16 cellular contexts compared by ENCODE assay signal in the genomic region with DNA sequence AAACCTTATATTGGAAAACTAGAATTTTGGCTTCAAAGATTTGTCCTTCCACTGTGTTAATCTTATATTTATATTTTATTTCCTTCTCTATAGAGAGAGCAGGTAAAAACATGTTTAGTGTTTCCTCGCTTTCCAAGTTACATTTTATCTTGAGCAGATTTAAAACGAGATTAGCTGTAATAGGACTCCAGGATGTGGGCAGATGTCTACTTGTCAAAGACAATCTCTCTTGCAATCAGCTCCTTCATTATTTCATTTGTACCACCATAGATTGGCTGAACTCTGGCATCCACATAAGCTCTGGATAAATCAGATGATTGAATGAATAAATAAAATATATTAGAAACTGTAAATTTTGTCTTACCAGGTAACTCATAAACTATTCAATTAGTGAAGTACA.
"Had no signal": no experiment of that assay in that cellular context is flagged by ENCODE, and none has a peak within 500 bp of the region (broad histone marks: within the 10 kb centered on the region; RNA-seq: fewer than 3 reads in every experiment).

No MANE protein-coding gene starts in this region.

- ATAC-seq: activated CD4-positive, alpha-beta T cell treated with anti-CD3 and anti-CD28 coated beads for 36 hours; activated T-cell treated with anti-CD3 and anti-CD28 coated beads, Interleukin-2, amount 50 U/mL, for 72 hours; esophagus mucosa; natural killer cell treated with Interleukin-12 subunit alpha and Interleukin-12 subunit beta and Interleukin-15 and Interleukin-18, amount 100 ng/mL, for 72 hours; stimulated activated naive CD8-positive, alpha-beta T cell treated with anti-CD3 and anti-CD28 coated beads, Interleukin-15, Interleukin-2, amounts not matched to agents 100 U/mL and 50 U/mL, for 24 hours had no signal

- H3K4me3 ChIP-seq: breast epithelium, dorsolateral prefrontal cortex, sigmoid colon, suprapubic skin, upper lobe of right lung had no signal

- H3K36me3 ChIP-seq: breast epithelium, sigmoid colon, suprapubic skin, upper lobe of right lung had no signal

- DNase-seq: activated CD4-positive, alpha-beta memory T cell treated with anti-CD3 and anti-CD28 coated beads, Interleukin-2, amount 10 ng/mL, durations not matched to agents 7 days and 5 days; activated CD4-positive, alpha-beta T cell treated with anti-CD3 and anti-CD28 coated beads for 36 hours; activated gamma-delta T cell treated with Interleukin-2 at 50 U/mL for 16 hours; activated naive CD8-positive, alpha-beta T cell treated with anti-CD3 and anti-CD28 coated beads for 36 hours; activated T-cell treated with anti-CD3 and anti-CD28 coated beads, Interleukin-2, amount 50 U/mL, for 72 hours; anterior cingulate cortex; dorsolateral prefrontal cortex; glutamatergic neuron; sigmoid colon; stimulated activated CD4-positive, alpha-beta T cell treated with anti-CD3 and anti-CD28 coated beads, Interleukin-2, amount 100 ng/mL, for 48 hours; stimulated activated naive CD8-positive, alpha-beta T cell treated with anti-CD3 and anti-CD28 coated beads, Interleukin-15, Interleukin-2, amounts not matched to agents 100 U/mL and 50 U/mL, for 24 hours; upper lobe of right lung had no signal

- H3K27ac ChIP-seq: breast epithelium, dorsolateral prefrontal cortex, sigmoid colon, suprapubic skin, upper lobe of right lung had no signal

- H3K27me3 ChIP-seq: breast epithelium, dorsolateral prefrontal cortex, sigmoid colon, suprapubic skin, upper lobe of right lung had no signal

- H3K4me1 ChIP-seq: breast epithelium, sigmoid colon, upper lobe of right lung had no signal
